Comparison of ENCODE assay signal across 20 cellular contexts in the genomic region with DNA sequence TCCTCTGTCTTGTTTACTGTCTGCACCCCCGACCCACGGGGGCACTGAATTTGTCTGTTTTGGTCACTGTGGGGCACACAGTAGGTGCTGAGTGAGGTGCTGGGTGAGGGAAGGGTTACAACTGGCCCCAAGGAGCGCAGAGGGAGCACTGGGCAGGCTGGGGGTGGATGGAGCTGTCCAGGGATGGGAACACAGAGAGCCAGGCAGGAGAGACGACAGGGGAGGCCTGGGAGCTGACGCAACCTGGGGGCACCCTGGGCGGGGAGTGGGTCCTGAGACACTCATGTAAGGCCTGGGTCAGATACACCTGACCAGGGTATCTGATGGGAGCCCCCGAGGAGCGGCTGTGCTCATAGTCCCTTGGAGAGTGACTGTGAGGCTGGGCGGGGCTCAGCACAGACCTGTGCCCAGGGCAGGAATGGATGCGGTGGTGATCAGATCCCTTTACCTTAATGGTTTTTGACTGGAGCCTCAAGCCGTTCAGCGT. TPM values are rescaled to one million over a fixed set of nuclear protein-coding genes. Genes with fewer than 3 reads are reported as not detected.
A peak's percentile ranks its signal among the peaks of the same experiment; 100 is the strongest.
DNase-seq lines count a peak whose midpoint lies in the region; ATAC-seq and TF ChIP-seq lines count a peak whose summit lies in the region.
"Had no signal": no experiment of that assay in that cellular context is flagged by ENCODE, and none has a peak within 500 bp of the region (broad histone marks: within the 10 kb centered on the region; RNA-seq: fewer than 3 reads in every experiment).

No MANE protein-coding gene starts in this region.

- no peak overlapping the region for H4K91ac ChIP-seq in neuronal stem cell (ENCODE audit: low read depth, low read length, poor library complexity)

- H2BK15ac ChIP-seq in neuronal stem cell (ENCODE audit: low read length): no peak overlapping the region

- H3K4ac ChIP-seq in neuronal stem cell (ENCODE audit: low read length): no peak overlapping the region

- H2BK12ac ChIP-seq in neuronal stem cell (ENCODE audit: low read length): peak overlapping the region; percentile 5

- peak; percentile 42 for DNase-seq in CD14-positive monocyte (ENCODE audit: low spot score)
- no peak for DNase-seq in endothelial cell (ENCODE audit: low spot score)
- DNase-seq in neuronal stem cell (ENCODE audit: low spot score): no peak
- DNase-seq in activated naive CD4-positive, alpha-beta T cell treated with anti-CD3 and anti-CD28 coated beads for 36 hours: no peak
- DNase-seq in stimulated activated naive CD4-positive, alpha-beta T cell (lab: John Stamatoyannopoulos, UW): no peak
- DNase-seq: CD4-positive, alpha-beta T cell; COR-L47; DMS79; H7; KG1; NCI-H1105; NCI-H2029 treated with DMSO at 0.1 percent for 48 hours; NCI-H226; NCI-H524; NCI-H774; NK-92 treated with Interleukin-12 subunit alpha and Interleukin-12 subunit beta, amount 100 ng/mL, for 24 hours; SJCRH30 had no signal

- TF ChIP-seq CTCF in CD14-positive monocyte (IDR thresholded peaks at IDR 0.05) (no peak), HEK293 (tag by site-specific recombination; IDR thresholded peaks at IDR 0.05) (no peak), endothelial cell (IDR thresholded peaks at IDR 0.05; ENCODE audit: unreplicated experiment) (no peak)

- H3K23ac ChIP-seq in neuronal stem cell (ENCODE audit: low read depth, low read length, poor library complexity): peak overlapping the region; percentile 69

- H2BK120ac ChIP-seq in neuronal stem cell (ENCODE audit: low read depth, low read length): no peak overlapping the region

- no peak overlapping the region for H3K27ac ChIP-seq in HEK293 (ENCODE audit: extremely low read depth, low read depth, low read length)
- no peak overlapping the region for H3K27ac ChIP-seq in neuronal stem cell (replicated peaks; ENCODE audit: low read length)
- H3K27ac ChIP-seq: HL-60, SJCRH30 had no signal

- no peak overlapping the region for H2AK5ac ChIP-seq in neuronal stem cell (ENCODE audit: low read depth, low read length)

- no peaks in the 10 kb centered on the region for H3K9me3 ChIP-seq in HEK293 (ENCODE audit: control insufficient read depth, insufficient read depth, low read depth, low read length)
- H3K9me3 ChIP-seq in neuronal stem cell (replicated peaks in 1 of 2; ENCODE audit: control insufficient read depth in 2 of 2, insufficient read depth in 1 of 2, low read depth in 1 of 2, low read length in 2 of 2): no peaks in the 10 kb centered on the region
- H3K9me3 ChIP-seq: SJCRH30 had no signal

- peaks cover 10 to 94% of the 10 kb centered on the region in 2 experiments for H3K36me3 ChIP-seq in HEK293 (ENCODE audit: control insufficient read depth in 2 of 2, insufficient read depth in 1 of 2, low read length in 2 of 2)
- H3K36me3 ChIP-seq in neuronal stem cell (replicated peaks in 1 of 2; ENCODE audit: control insufficient read depth in 2 of 2, insufficient read depth in 2 of 2, low read length in 2 of 2): peaks cover 75 to 96% of the 10 kb centered on the region in 2 donors

- H3K9me3 Mint-ChIP-seq in CD14-positive monocyte (no peaks in the 10 kb centered on the region), endothelial cell (ENCODE audit: unreplicated experiment) (no peaks in the 10 kb centered on the region)
- no peaks in the 10 kb centered on the region for H3K9me3 Mint-ChIP-seq in activated naive CD4-positive, alpha-beta T cell treated with anti-CD3 and anti-CD28 coated beads for 36 hours
- H3K9me3 Mint-ChIP-seq: CD4-positive, alpha-beta T cell had no signal

- no peak overlapping the region for H2AFZ ChIP-seq in neuronal stem cell (ENCODE audit: low read length)

- no peak for ATAC-seq in GM18870 (IDR thresholded peaks at IDR 0.05; ENCODE audit: unreplicated experiment)

- no CpG with 5 or more reads among the region's 12 CpGs for WGBS in neuronal stem cell (ENCODE audit: extremely low coverage in 2 of 2, insufficient read length in 2 of 2, insufficient replicate concordance in 1 of 2), 2 donors

- H2BK5ac ChIP-seq in neuronal stem cell (ENCODE audit: low read length): no peak overlapping the region

- POLR2A ChIA-PET in HEK293 (lab: Yijun Ruan, JAX): interaction anchor here (0.6 kb wide), 1 partner anchor 399 kb away, joined by 3 read pairs; no protein-coding TSS in a partner anchor

- peaks cover 38% of the 10 kb centered on the region for H3K79me1 ChIP-seq in neuronal stem cell (ENCODE audit: low read depth, low read length)

- no peak overlapping the region for H3K4me2 ChIP-seq in neuronal stem cell (ENCODE audit: insufficient read depth, low read length, poor library complexity, severe bottlenecking)

- intact Hi-C loops in CD14-positive monocyte (cut with micrococcal nuclease): no loop called here
- intact Hi-C loops in activated naive CD4-positive, alpha-beta T cell treated with anti-CD3 and anti-CD28 coated beads for 36 hours (cut with micrococcal nuclease): no loop called here

- H3K4me3 ChIP-seq in HEK293 (ENCODE audit: low read depth, low read length): no peak overlapping the region
- H3K4me3 ChIP-seq in neuronal stem cell (ENCODE audit: low read length in 2 of 2): no peak overlapping the region
- H3K4me3 ChIP-seq: SJCRH30 had no signal

- H3K36me3 Mint-ChIP-seq in CD14-positive monocyte (peaks cover 60 to 86% of the 10 kb centered on the region in 2 donors), endothelial cell (ENCODE audit: low read depth, unreplicated experiment) (peaks cover 29% of the 10 kb centered on the region)
- H3K36me3 Mint-ChIP-seq in activated naive CD4-positive, alpha-beta T cell treated with anti-CD3 and anti-CD28 coated beads for 36 hours (ENCODE audit: low read depth): peaks cover 2% of the 10 kb centered on the region

- CTCF ChIA-PET in HEK293 (lab: Yijun Ruan, JAX): no interaction called here
- CTCF ChIA-PET in activated naive CD4-positive, alpha-beta T cell treated with anti-CD3 and anti-CD28 coated beads for 36 hours (lab: Charles Lee): no interaction called here

- H3K14ac ChIP-seq in neuronal stem cell (ENCODE audit: low read length): no peak overlapping the region

- H3K18ac ChIP-seq in neuronal stem cell (ENCODE audit: low read length): no peak overlapping the region

- H3K4me1 ChIP-seq in HEK293 (ENCODE audit: control insufficient read depth, insufficient read depth, low read length): no peaks in the 10 kb centered on the region
- peaks cover 0 to 2% of the 10 kb centered on the region in 2 donors for H3K4me1 ChIP-seq in neuronal stem cell (ENCODE audit: control insufficient read depth in 2 of 2, insufficient read depth in 1 of 2, low read depth in 1 of 2, low read length in 2 of 2)
- H3K4me1 ChIP-seq: SJCRH30 had no signal

- H3K9ac ChIP-seq in neuronal stem cell (ENCODE audit: low read depth, low read length, poor library complexity): peak overlapping the region; percentile 67

- H3K4me3 Mint-ChIP-seq in CD14-positive monocyte: no peak overlapping the region
- H3K4me3 Mint-ChIP-seq in endothelial cell (ENCODE audit: unreplicated experiment): peak overlapping the region; percentile 47
- no peak overlapping the region for H3K4me3 Mint-ChIP-seq in activated naive CD4-positive, alpha-beta T cell treated with anti-CD3 and anti-CD28 coated beads for 36 hours
- H3K4me3 Mint-ChIP-seq: CD4-positive, alpha-beta T cell had no signal

- H3K27me3 Mint-ChIP-seq in CD14-positive monocyte (ENCODE audit: low read depth in 3 of 3) (peaks cover 0 to 1% (median 0%) of the 10 kb centered on the region in 3 donors), endothelial cell (ENCODE audit: unreplicated experiment) (peaks cover 13% of the 10 kb centered on the region)
- H3K27me3 Mint-ChIP-seq in activated naive CD4-positive, alpha-beta T cell treated with anti-CD3 and anti-CD28 coated beads for 36 hours (ENCODE audit: low read depth): no peaks in the 10 kb centered on the region
- H3K27me3 Mint-ChIP-seq: CD4-positive, alpha-beta T cell had no signal

- no peaks in the 10 kb centered on the region for H3K4me1 Mint-ChIP-seq in CD14-positive monocyte
- H3K4me1 Mint-ChIP-seq in endothelial cell (ENCODE audit: unreplicated experiment): no peaks in the 10 kb centered on the region
- H3K4me1 Mint-ChIP-seq in activated naive CD4-positive, alpha-beta T cell treated with anti-CD3 and anti-CD28 coated beads for 36 hours (ENCODE audit: low read depth): no peaks in the 10 kb centered on the region

- H3K27ac Mint-ChIP-seq in CD14-positive monocyte (peak overlapping the region in 4 of 7 donors; percentile 19 to 62 (median 54)), endothelial cell (ENCODE audit: unreplicated experiment) (no peak overlapping the region)
- H3K27ac Mint-ChIP-seq in activated naive CD4-positive, alpha-beta T cell treated with anti-CD3 and anti-CD28 coated beads for 36 hours: no peak overlapping the region
- H3K27ac Mint-ChIP-seq: CD4-positive, alpha-beta T cell had no signal

- H3K27me3 ChIP-seq in neuronal stem cell (ENCODE audit: control insufficient read depth in 3 of 3, insufficient read depth in 3 of 3, low read depth in 1 of 3, low read length in 3 of 3): no peaks in the 10 kb centered on the region
- H3K27me3 ChIP-seq: SJCRH30 had no signal

- no peak overlapping the region for H4K8ac ChIP-seq in neuronal stem cell (ENCODE audit: low read depth, low read length)

RNA-seq across cellular contexts. Expression of gene ELAVL1, which starts 24.8 kb away (rescaled TPM):
- polyA plus RNA-seq in CD14-positive monocyte: 10 to 100 TPM; 30.7 to 31.1 TPM
- 135 TPM for total RNA-seq in endothelial cell (ENCODE audit: unreplicated experiment)
- polyA plus RNA-seq in neuronal stem cell (2013, experiment 1 of 2): 102 TPM
- 99.9 TPM for polyA plus RNA-seq in neuronal stem cell (2013, experiment 2 of 2)
- 100 to 1,000 TPM; 135 to 140 TPM for total RNA-seq in activated naive CD4-positive, alpha-beta T cell treated with anti-CD3 and anti-CD28 coated beads for 36 hours

RNA-seq across cellular contexts. Expression of gene TIMM44, which starts 37.2 kb away (rescaled TPM):
- 10 to 100 TPM in 1 of 2 donors, 1 to 10 TPM in 1; 9.5 to 10.4 TPM for polyA plus RNA-seq in CD14-positive monocyte
- total RNA-seq in endothelial cell (ENCODE audit: unreplicated experiment): 46.5 TPM
- polyA plus RNA-seq in neuronal stem cell (2013, experiment 1 of 2): 50.7 TPM
- polyA plus RNA-seq in neuronal stem cell (2013, experiment 2 of 2): 56.0 TPM
- total RNA-seq in activated naive CD4-positive, alpha-beta T cell treated with anti-CD3 and anti-CD28 coated beads for 36 hours: 10 to 100 TPM; 88.8 to 88.9 TPM

RNA-seq across cellular contexts. Expression of gene CTXN1, which starts 54.7 kb away (rescaled TPM):
- polyA plus RNA-seq in CD14-positive monocyte: not detected
- total RNA-seq in endothelial cell (ENCODE audit: unreplicated experiment): 18.3 TPM
- polyA plus RNA-seq in neuronal stem cell (2013, experiment 1 of 2): 136 TPM
- polyA plus RNA-seq in neuronal stem cell (2013, experiment 2 of 2): 129 TPM
- total RNA-seq in activated naive CD4-positive, alpha-beta T cell treated with anti-CD3 and anti-CD28 coated beads for 36 hours: under 1 TPM in 1 of 2 experiments, not detected in 1; 0.43 TPM
- total RNA-seq: CD4-positive, alpha-beta T cell had no signal

Comparison
In these comparisons a context has a peak if more than half of its experiments do, and no peak if none do; other contexts are left out.
1. H3K27ac Mint-ChIP-seq: peak in CD14-positive monocyte (4 of 7); none in endothelial cell (single experiment) and activated naive CD4-positive, alpha-beta T cell treated with anti-CD3 and anti-CD28 coated beads for 36 hours (single experiment).
2. RNA of gene CTXN1, which starts 54.7 kb away (total RNA-seq): 18.3 TPM in endothelial cell (single experiment); 0.43 TPM in activated naive CD4-positive, alpha-beta T cell treated with anti-CD3 and anti-CD28 coated beads for 36 hours; every median in the first group is over 10 times any median in the second.